In genomic region chr20:53413188-53413631, GRCh38 we compare ENCODE assay signal across 10 cellular contexts.
DNase-seq lines count a peak whose midpoint lies in the region; ATAC-seq, FAIRE-seq and TF ChIP-seq lines count a peak whose summit lies in the region.
"Had no signal": no experiment of that assay in that cellular context is flagged by ENCODE, and none has a peak within 500 bp of the region (broad histone marks: within the 10 kb centered on the region; RNA-seq: fewer than 3 reads in every experiment).

No MANE protein-coding gene starts in this region.

- POLR2A ChIA-PET in A673 (lab: Charles Lee; ENCODE audit: low non-redundant PET) = no interaction called here

- H3K4me1 Mint-ChIP-seq in stimulated activated memory B cell treated with anti-CD40 and anti-IgM and Interleukin-4, amounts not matched to agents 10 μg/mL and 1 μg/mL and 100 μg/mL, for 72 hours = peaks cover 10% of the 10 kb centered on the region

- no peaks in the 10 kb centered on the region for H3K36me3 Mint-ChIP-seq in stimulated activated memory B cell treated with anti-CD40 and anti-IgM and Interleukin-4, amounts not matched to agents 10 μg/mL and 1 μg/mL and 100 μg/mL, for 72 hours

- no peak overlapping the region for H3K27ac Mint-ChIP-seq in stimulated activated memory B cell treated with anti-CD40 and anti-IgM and Interleukin-4, amounts not matched to agents 10 μg/mL and 1 μg/mL and 100 μg/mL, for 72 hours
- H3K27ac Mint-ChIP-seq: T-helper 1 cell treated with Interleukin-12 subunit alpha and Interleukin-12 subunit beta and Interleukin-4 antibody, amounts not matched to agents 30 μg/mL and 1 μg/mL, for 36 hours had no signal

- H3K9me3 ChIP-seq in A673 (ENCODE audit: low read depth, low read length, poor library complexity, severe bottlenecking) = no peaks in the 10 kb centered on the region

- no peak overlapping the region for H3K27ac ChIP-seq in A673 (ENCODE audit: low read depth, low read length, poor library complexity, severe bottlenecking)
- H3K27ac ChIP-seq: skin epidermis had no signal

- peak; percentile 87 for FAIRE-seq in GM18507 (lab: Jason Lieb, UNC)

- DNase-seq in GM18507 (ENCODE audit: extremely low spot score, insufficient read length, low read depth) (peak; percentile 80), NCI-H526 (lab: John Stamatoyannopoulos, UW) (peak; percentile 77 to 94), kidney tubule cell (ENCODE audit: low spot score) (peak; percentile 49), A673 (ENCODE audit: low spot score) (no peak)
- peak; percentile 6 to 29 for DNase-seq in activated T-helper 1 cell treated with anti-CD3 and anti-CD28 coated beads, Interleukin-2, amount 50 U/mL, for 16 hours (ENCODE audit: low read depth in 1 of 2, low spot score in 1 of 2)

- TF ChIP-seq CTCF in A673 (conservative IDR thresholded peaks at IDR 0.05; ENCODE audit: low read depth, low read length) = no peak

- ATAC-seq in HG02678 (IDR thresholded peaks at IDR 0.05; ENCODE audit: unreplicated experiment) (peak; percentile 90), HG03097 (IDR thresholded peaks at IDR 0.05; ENCODE audit: low FRiP score, unreplicated experiment) (no peak)
- ATAC-seq in stimulated activated memory B cell treated with anti-CD40 and anti-IgM and Interleukin-4, amounts not matched to agents 10 μg/mL and 1 μg/mL and 100 μg/mL, for 72 hours = peak; percentile 84

- no peaks in the 10 kb centered on the region for H3K27me3 Mint-ChIP-seq in stimulated activated memory B cell treated with anti-CD40 and anti-IgM and Interleukin-4, amounts not matched to agents 10 μg/mL and 1 μg/mL and 100 μg/mL, for 72 hours

- peaks cover 12% of the 10 kb centered on the region for H3K4me1 ChIP-seq in A673 (ENCODE audit: insufficient read depth, low read length, poor library complexity, severe bottlenecking)

- intact Hi-C loops in A673 (cut with micrococcal nuclease; ENCODE audit: unreplicated experiment) = no loop called here

- peak overlapping the region; percentile 42 for H3K4me3 Mint-ChIP-seq in stimulated activated memory B cell treated with anti-CD40 and anti-IgM and Interleukin-4, amounts not matched to agents 10 μg/mL and 1 μg/mL and 100 μg/mL, for 72 hours
- H3K4me3 Mint-ChIP-seq: T-helper 1 cell treated with Interleukin-12 subunit alpha and Interleukin-12 subunit beta and Interleukin-4 antibody, amounts not matched to agents 30 μg/mL and 1 μg/mL, for 36 hours had no signal

- no peaks in the 10 kb centered on the region for H3K36me3 ChIP-seq in A673 (ENCODE audit: insufficient read depth, low read length, poor library complexity, severe bottlenecking)

- H3K4me3 ChIP-seq in A673 (ENCODE audit: low read depth, low read length, poor library complexity, severe bottlenecking) = no peak overlapping the region
- H3K4me3 ChIP-seq: skin epidermis had no signal

- no TSS peak for BruUV-seq in A673 (replicated peaks; lab: Mats Ljungman, UMichigan)

- no peaks in the 10 kb centered on the region for H3K27me3 ChIP-seq in A673 (replicated peaks; ENCODE audit: insufficient read depth, low read depth, low read length, poor library complexity)

- CTCF ChIA-PET in A673 (lab: Charles Lee) = no interaction called here

- H3K9me3 Mint-ChIP-seq in stimulated activated memory B cell treated with anti-CD40 and anti-IgM and Interleukin-4, amounts not matched to agents 10 μg/mL and 1 μg/mL and 100 μg/mL, for 72 hours = no peaks in the 10 kb centered on the region
- H3K9me3 Mint-ChIP-seq: T-helper 1 cell treated with Interleukin-12 subunit alpha and Interleukin-12 subunit beta and Interleukin-4 antibody, amounts not matched to agents 30 μg/mL and 1 μg/mL, for 36 hours had no signal
